18 cellular contexts compared by ENCODE assay signal in the genomic region with DNA sequence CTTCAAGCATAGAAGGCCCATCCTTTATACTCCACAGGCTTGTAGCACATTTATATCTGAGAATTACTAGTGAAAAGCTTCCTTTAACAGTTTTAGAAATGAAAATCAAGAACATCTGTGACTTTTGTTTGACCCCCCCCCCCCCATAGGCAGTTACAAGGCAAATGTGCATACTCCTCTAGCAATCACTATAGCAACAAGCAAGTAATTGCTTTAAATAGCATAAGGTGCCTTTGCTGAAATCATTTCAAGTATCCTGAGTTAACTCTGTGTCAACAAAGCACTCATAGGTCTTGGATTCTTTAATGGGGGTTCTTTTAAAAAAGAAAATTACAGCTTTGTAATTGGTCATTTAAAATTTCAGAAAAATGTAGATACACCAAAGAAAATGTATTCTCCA.
"Had no signal": no experiment of that assay in that cellular context is flagged by ENCODE, and none has a peak within 500 bp of the region (broad histone marks: within the 10 kb centered on the region; RNA-seq: fewer than 3 reads in every experiment).

No MANE protein-coding gene starts in this region.

- H3K9me3 ChIP-seq: suprapubic skin had no signal

- FAIRE-seq: endothelial cell of umbilical vein had no signal

- H3K4me3 ChIP-seq: right atrium auricular region, skin epidermis, suprapubic skin had no signal

- H3K27ac ChIP-seq: foreskin keratinocyte, right atrium auricular region, skin epidermis, suprapubic skin had no signal

- H3K27me3 Mint-ChIP-seq: natural killer cell treated with Interleukin-12 subunit alpha and Interleukin-12 subunit beta and Interleukin-15 and Interleukin-18, amount 100 ng/mL, for 72 hours had no signal

- H3K36me3 ChIP-seq: right atrium auricular region, suprapubic skin had no signal

- DNase-seq: activated naive CD4-positive, alpha-beta T cell treated with Interleukin-2 at 50 U/mL for 16 hours; activated T-cell treated with anti-CD3 and anti-CD28 coated beads for 4 hours; anterior cingulate cortex; effector CD8-positive, alpha-beta T cell; foreskin keratinocyte; glutamatergic neuron; kidney glomerular epithelial cell; stimulated activated CD4-positive, alpha-beta T cell treated with anti-CD3 and anti-CD28 coated beads, Interleukin-15, amount 100 ng/mL, for 24 hours; stimulated activated CD4-positive, alpha-beta T cell treated with anti-CD3 and anti-CD28 coated beads, Interleukin-4, amount 100 ng/mL, for 24 hours; stimulated activated naive CD4-positive, alpha-beta T cell; T-helper 9 cell; trophoblast cell had no signal

- ATAC-seq: activated CD4-positive, CD25-positive, alpha-beta regulatory T cell treated with anti-CD3 and anti-CD28 coated beads, Interleukin-2, amount 50 U/mL, for 24 hours; foreskin keratinocyte; natural killer cell treated with Interleukin-12 subunit alpha and Interleukin-12 subunit beta and Interleukin-15 and Interleukin-18, amount 100 ng/mL, for 72 hours had no signal

- H3K27ac Mint-ChIP-seq: natural killer cell treated with Interleukin-12 subunit alpha and Interleukin-12 subunit beta and Interleukin-15 and Interleukin-18, amount 100 ng/mL, for 72 hours had no signal

- H3K4me3 Mint-ChIP-seq: natural killer cell treated with Interleukin-12 subunit alpha and Interleukin-12 subunit beta and Interleukin-15 and Interleukin-18, amount 100 ng/mL, for 72 hours had no signal

- H3K4me1 ChIP-seq: foreskin keratinocyte, right atrium auricular region, suprapubic skin had no signal
